In genomic region chr2:171512683-171513082, GRCh38 we compare ENCODE assay signal across 1 cellular context.
TF ChIP-seq lines count a peak whose summit lies in the region.

No MANE protein-coding gene starts in this region.

TF ChIP-seq in K562, 482 proteins besides CTCF, POLR2A, EP300 and RAD21 (continued from another document):
- no peak for TF ChIP-seq ZBTB40 (IDR thresholded peaks at IDR 0.05)
- TF ChIP-seq ZBTB40 (CRISPR knock-in tag; IDR thresholded peaks at IDR 0.05): no peak
- TF ChIP-seq ARID3A (IDR thresholded peaks at IDR 0.05; ENCODE audit: borderline replicate concordance, low read depth, low read length): no peak
- no peak for TF ChIP-seq TRIM28 (IDR thresholded peaks at IDR 0.05)
- no peak for TF ChIP-seq ZNF644 (tag; IDR thresholded peaks at IDR 0.05; ENCODE audit: low read depth)
- no peak for TF ChIP-seq HDAC6 (IDR thresholded peaks at IDR 0.05; ENCODE audit: low read depth, low read length)
- TF ChIP-seq ZNF253 (CRISPR knock-in tag; conservative IDR thresholded peaks at IDR 0.05): no peak
- TF ChIP-seq ARNT (IDR thresholded peaks at IDR 0.05): no peak
- TF ChIP-seq TCFL5 (CRISPR knock-in tag; conservative IDR thresholded peaks at IDR 0.05): no peak
- TF ChIP-seq CCAR2 (IDR thresholded peaks at IDR 0.05; ENCODE audit: low read depth, low read length): no peak
- TF ChIP-seq TGIF2 (CRISPR knock-in tag; IDR thresholded peaks at IDR 0.05): no peak
- no peak for TF ChIP-seq ETS1 (conservative IDR thresholded peaks at IDR 0.05; ENCODE audit: control insufficient read depth, low read depth, low read length)
- TF ChIP-seq TRIM24 (IDR thresholded peaks at IDR 0.05): no peak
- no peak for TF ChIP-seq ZNF274 (IDR thresholded peaks at IDR 0.05; ENCODE audit: borderline replicate concordance, low read depth, low read length)
- TF ChIP-seq CBFA2T2 (conservative IDR thresholded peaks at IDR 0.05): peak; percentile 17; the same call in 1 of the 2 replicates
- no peak for TF ChIP-seq HDAC2 (IDR thresholded peaks at IDR 0.05)
- no peak for TF ChIP-seq PTRF (tag; IDR thresholded peaks at IDR 0.05)
- no peak for TF ChIP-seq ZNF75A (CRISPR knock-in tag; IDR thresholded peaks at IDR 0.05)
- TF ChIP-seq SAP30 (IDR thresholded peaks at IDR 0.05; ENCODE audit: borderline replicate concordance, insufficient read depth, low read depth, low read length, poor library complexity, severe bottlenecking): no peak
- TF ChIP-seq MCM3 (IDR thresholded peaks at IDR 0.05): no peak
- no peak for TF ChIP-seq ZBTB9 (CRISPR knock-in tag; IDR thresholded peaks at IDR 0.05)
- no peak for TF ChIP-seq POLR2AphosphoS5 (IDR thresholded peaks at IDR 0.05; ENCODE audit: control insufficient read depth, insufficient read depth, low read depth, low read length)
- TF ChIP-seq UBTF (IDR thresholded peaks at IDR 0.05; ENCODE audit: borderline replicate concordance in 1 of 2, low read depth in 2 of 2, low read length in 2 of 2): no peak
- TF ChIP-seq E2F5 (CRISPR knock-in tag; IDR thresholded peaks at IDR 0.05): no peak
- TF ChIP-seq EP400 (IDR thresholded peaks at IDR 0.05): no peak
- 0 out of 2 replicates have a peak, but pooled peaks have one; percentile 19 for TF ChIP-seq CBFA2T3 (IDR thresholded peaks at IDR 0.05)
- TF ChIP-seq THRB (CRISPR knock-in tag; conservative IDR thresholded peaks at IDR 0.05): no peak
- TF ChIP-seq NFIC (IDR thresholded peaks at IDR 0.05): no peak
- TF ChIP-seq THAP7 (CRISPR knock-in tag; IDR thresholded peaks at IDR 0.05): no peak
- peak; percentile 78; the same call in 1 of the 2 replicates for TF ChIP-seq HMBOX1 (IDR thresholded peaks at IDR 0.05)
